ENCODE assay signal across 1 cellular context in genomic region chr14:100213587-100213955, GRCh38.
TF ChIP-seq lines count a peak whose summit lies in the region.

No MANE protein-coding gene starts in this region.

TF ChIP-seq in H1, 55 proteins besides CTCF, POLR2A, EP300 and RAD21:
- TF ChIP-seq MAX (IDR thresholded peaks at IDR 0.05): no peak
- no peak for TF ChIP-seq CTBP2 (IDR thresholded peaks at IDR 0.05; ENCODE audit: borderline replicate concordance, insufficient read depth, insufficient read length, low read length)
- TF ChIP-seq NRF1 (IDR thresholded peaks at IDR 0.05; ENCODE audit: low read depth, low read length): no peak
- no peak for TF ChIP-seq POU5F1 (IDR thresholded peaks at IDR 0.05; ENCODE audit: low read depth, low read length)
- TF ChIP-seq SUZ12 (IDR thresholded peaks at IDR 0.05; ENCODE audit: low read length): no peak
- no peak for TF ChIP-seq POLR2AphosphoS5 (IDR thresholded peaks at IDR 0.05; ENCODE audit: low read depth, low read length)
- TF ChIP-seq CHD1 (IDR thresholded peaks at IDR 0.05; ENCODE audit: low read depth, low read length): no peak
- TF ChIP-seq HDAC2 (IDR thresholded peaks at IDR 0.05; ENCODE audit: borderline replicate concordance in 1 of 2, low read depth in 2 of 2, low read length in 2 of 2): no peak
- no peak for TF ChIP-seq GABPA (IDR thresholded peaks at IDR 0.05; ENCODE audit: borderline replicate concordance, insufficient read depth, low read length)
